ENCODE assay signal across 12 cellular contexts in genomic region chr21:35658242-35658641, GRCh38.
A peak's percentile ranks its signal among the peaks of the same experiment; 100 is the strongest.
DNase-seq lines count a peak whose midpoint lies in the region; ATAC-seq and TF ChIP-seq lines count a peak whose summit lies in the region.
"Had no signal": no experiment of that assay in that cellular context is flagged by ENCODE, and none has a peak within 500 bp of the region (broad histone marks: within the 10 kb centered on the region; RNA-seq: fewer than 3 reads in every experiment).

No MANE protein-coding gene starts in this region.

- H3K4me2 ChIP-seq in PC-3 (ENCODE audit: low read length), result peak overlapping the region; percentile 33
- peak overlapping the region; percentile 1 for H3K4me2 ChIP-seq in fibroblast of lung (ENCODE audit: extremely low read depth, insufficient read depth, low read length)
- H3K4me2 ChIP-seq: A549 had no signal

- H3K27ac ChIP-seq in PC-3 (ENCODE audit: low read length) (peak overlapping the region; percentile 37), fibroblast of lung (ENCODE audit: insufficient read depth, low read length) (peak overlapping the region; percentile 0)
- H3K27ac ChIP-seq: A549 had no signal

- no peaks in the 10 kb centered on the region for H3K36me3 Mint-ChIP-seq in activated CD4-positive, alpha-beta T cell treated with anti-CD3 and anti-CD28 coated beads, Interleukin-2, amount 10 ng/mL, durations not matched to agents 24 days and 14 days (ENCODE audit: low read depth)
- no peaks in the 10 kb centered on the region for H3K36me3 Mint-ChIP-seq in stimulated activated naive B cell treated with anti-CD40 and anti-IgM and Interleukin-4, amounts not matched to agents 10 μg/mL and 1 μg/mL and 100 μg/mL, for 72 hours

- POLR2A ChIA-PET in PC-3 (lab: Charles Lee; ENCODE audit: unreplicated experiment), result no interaction called here

- no peak for TF ChIP-seq CTCF in PC-3 (conservative IDR thresholded peaks at IDR 0.05; ENCODE audit: low read depth, low read length)
- no peak for TF ChIP-seq CTCF in fibroblast of lung (conservative IDR thresholded peaks at IDR 0.05 in 1 of 2, IDR thresholded peaks at IDR 0.05 in 1 of 2; ENCODE audit: low read depth in 1 of 2, low read length in 2 of 2)

- H3K9me2 ChIP-seq in PC-3 (replicated peaks; ENCODE audit: low read length), result no peaks in the 10 kb centered on the region

- no peaks in the 10 kb centered on the region for H3K27me3 ChIP-seq in PC-3 (ENCODE audit: low read length)
- no peaks in the 10 kb centered on the region for H3K27me3 ChIP-seq in fibroblast of lung (ENCODE audit: control insufficient read depth, insufficient read depth, low read length)

- peak overlapping the region; percentile 27 for H3K4me3 Mint-ChIP-seq in activated CD4-positive, alpha-beta T cell treated with anti-CD3 and anti-CD28 coated beads, Interleukin-2, amount 10 ng/mL, durations not matched to agents 24 days and 14 days
- no peak overlapping the region for H3K4me3 Mint-ChIP-seq in stimulated activated naive B cell treated with anti-CD40 and anti-IgM and Interleukin-4, amounts not matched to agents 10 μg/mL and 1 μg/mL and 100 μg/mL, for 72 hours
- H3K4me3 Mint-ChIP-seq: naive thymus-derived CD8-positive, alpha-beta T cell had no signal

- H2AFZ ChIP-seq in PC-3 (ENCODE audit: low read length) (peak overlapping the region; percentile 27), fibroblast of lung (ENCODE audit: low read length) (peak overlapping the region; percentile 19)

- peaks cover 5% of the 10 kb centered on the region for H3K9me3 Mint-ChIP-seq in activated CD4-positive, alpha-beta T cell treated with anti-CD3 and anti-CD28 coated beads, Interleukin-2, amount 10 ng/mL, durations not matched to agents 24 days and 14 days
- no peaks in the 10 kb centered on the region for H3K9me3 Mint-ChIP-seq in stimulated activated naive B cell treated with anti-CD40 and anti-IgM and Interleukin-4, amounts not matched to agents 10 μg/mL and 1 μg/mL and 100 μg/mL, for 72 hours
- H3K9me3 Mint-ChIP-seq: naive thymus-derived CD8-positive, alpha-beta T cell had no signal

- peak; percentile 79 for ATAC-seq in PC-3
- peak; percentile 75 to 83 for ATAC-seq in stimulated activated naive B cell treated with anti-CD40 and anti-IgM and Interleukin-4, amounts not matched to agents 10 μg/mL and 1 μg/mL and 100 μg/mL, for 72 hours (replicated peaks)
- ATAC-seq in HG02678 (IDR thresholded peaks at IDR 0.05; ENCODE audit: unreplicated experiment), result no peak
- no peak for ATAC-seq in HG03097 (IDR thresholded peaks at IDR 0.05; ENCODE audit: low FRiP score, unreplicated experiment)
- ATAC-seq in HG02938 (IDR thresholded peaks at IDR 0.05; ENCODE audit: unreplicated experiment), result no peak
- ATAC-seq: A549; naive thymus-derived CD8-positive, alpha-beta T cell had no signal

- CTCF ChIA-PET in PC-3 (lab: Charles Lee), result no interaction called here

- H3K79me2 ChIP-seq in PC-3 (ENCODE audit: low read length) (no peaks in the 10 kb centered on the region), fibroblast of lung (ENCODE audit: control insufficient read depth, insufficient read depth, low read length) (no peaks in the 10 kb centered on the region)

- peaks cover 16% of the 10 kb centered on the region for H3K27me3 Mint-ChIP-seq in activated CD4-positive, alpha-beta T cell treated with anti-CD3 and anti-CD28 coated beads, Interleukin-2, amount 10 ng/mL, durations not matched to agents 24 days and 14 days
- H3K27me3 Mint-ChIP-seq in stimulated activated naive B cell treated with anti-CD40 and anti-IgM and Interleukin-4, amounts not matched to agents 10 μg/mL and 1 μg/mL and 100 μg/mL, for 72 hours, result peaks cover 0 to under 1% of the 10 kb centered on the region in 2 donors

- H3K36me3 ChIP-seq in PC-3 (ENCODE audit: low read depth, low read length), result no peaks in the 10 kb centered on the region
- H3K36me3 ChIP-seq in fibroblast of lung (ENCODE audit: control insufficient read depth, insufficient read depth, low read length), result no peaks in the 10 kb centered on the region

- H3K27ac Mint-ChIP-seq in activated CD4-positive, alpha-beta T cell treated with anti-CD3 and anti-CD28 coated beads, Interleukin-2, amount 10 ng/mL, durations not matched to agents 24 days and 14 days, result no peak overlapping the region
- H3K27ac Mint-ChIP-seq in stimulated activated naive B cell treated with anti-CD40 and anti-IgM and Interleukin-4, amounts not matched to agents 10 μg/mL and 1 μg/mL and 100 μg/mL, for 72 hours, result no peak overlapping the region
- H3K27ac Mint-ChIP-seq: naive thymus-derived CD8-positive, alpha-beta T cell had no signal

- DNase-seq in activated CD4-positive, alpha-beta T cell treated with anti-CD3 and anti-CD28 coated beads, Interleukin-2, amount 10 ng/mL, durations not matched to agents 24 days and 14 days, result peak; percentile 61
- no peak for DNase-seq in activated CD4-positive, alpha-beta T cell treated with anti-CD3 and anti-CD28 coated beads for 1 hour
- DNase-seq in PC-3 (peak; percentile 82), fibroblast of lung (ENCODE audit: low read depth in 2 of 2) (peak; percentile 93 to 95)
- DNase-seq in stimulated activated naive B cell treated with anti-CD40 and anti-IgM and Interleukin-4, amounts not matched to agents 10 μg/mL and 1 μg/mL and 100 μg/mL, for 72 hours, result no peak
- DNase-seq: naive thymus-derived CD8-positive, alpha-beta T cell; NCI-H1417 treated with DMSO at 0.1 percent for 48 hours; SHP77 treated with DMSO at 0.1 percent for 48 hours had no signal

- H3K4me1 ChIP-seq in PC-3 (ENCODE audit: insufficient read depth, low read length) (peaks cover 20% of the 10 kb centered on the region), fibroblast of lung (ENCODE audit: control insufficient read depth, extremely low read depth, insufficient read depth, low read length) (no peaks in the 10 kb centered on the region)
- H3K4me1 ChIP-seq: A549 had no signal

- H3K9me3 ChIP-seq in PC-3 (ENCODE audit: low read length) (no peaks in the 10 kb centered on the region), fibroblast of lung (ENCODE audit: control insufficient read depth, insufficient read depth, low read depth, low read length) (no peaks in the 10 kb centered on the region)
- H3K9me3 ChIP-seq: A549 had no signal

- no peak overlapping the region for H3K4me3 ChIP-seq in PC-3 (ENCODE audit: low read length)
- H3K4me3 ChIP-seq in fibroblast of lung (replicated peaks in 1 of 4; ENCODE audit: control extremely low read depth in 1 of 4, insufficient read depth in 1 of 4, low read depth in 3 of 4, low read length in 4 of 4), result no peak overlapping the region
- H3K4me3 ChIP-seq: A549 had no signal

- no TSS peak for BruUV-seq in PC-3 (replicated peaks; lab: Mats Ljungman, UMichigan)

- H3F3A ChIP-seq in PC-3 (ENCODE audit: low read length, unreplicated experiment), result no peaks in the 10 kb centered on the region

- intact Hi-C loops in activated CD4-positive, alpha-beta T cell treated with anti-CD3 and anti-CD28 coated beads, Interleukin-2, amount 10 ng/mL, durations not matched to agents 24 days and 14 days (cut with micrococcal nuclease), result no loop called here
- intact Hi-C loops in PC-3 (cut with micrococcal nuclease), result no loop called here

- no peak overlapping the region for H3K9ac ChIP-seq in PC-3 (ENCODE audit: low read length)
- no peak overlapping the region for H3K9ac ChIP-seq in fibroblast of lung (ENCODE audit: insufficient read depth, low read length)

- no peaks in the 10 kb centered on the region for H4K20me1 ChIP-seq in PC-3 (ENCODE audit: low read length)
- no peaks in the 10 kb centered on the region for H4K20me1 ChIP-seq in fibroblast of lung (ENCODE audit: control insufficient read depth, extremely low read depth, insufficient read depth, low read length)

- peaks cover 10% of the 10 kb centered on the region for H3K4me1 Mint-ChIP-seq in activated CD4-positive, alpha-beta T cell treated with anti-CD3 and anti-CD28 coated beads, Interleukin-2, amount 10 ng/mL, durations not matched to agents 24 days and 14 days
- H3K4me1 Mint-ChIP-seq in stimulated activated naive B cell treated with anti-CD40 and anti-IgM and Interleukin-4, amounts not matched to agents 10 μg/mL and 1 μg/mL and 100 μg/mL, for 72 hours, result peaks cover 0 to 6% of the 10 kb centered on the region in 2 donors

Comparison
In these comparisons a context has a peak if more than half of its experiments do, and no peak if none do; other contexts are left out.
1. DNase-seq: peak in activated CD4-positive, alpha-beta T cell treated with anti-CD3 and anti-CD28 coated beads, Interleukin-2, amount 10 ng/mL, durations not matched to agents 24 days and 14 days (single experiment), PC-3 (single experiment) and fibroblast of lung (2 of 2); none in activated CD4-positive, alpha-beta T cell treated with anti-CD3 and anti-CD28 coated beads for 1 hour (single experiment) and stimulated activated naive B cell treated with anti-CD40 and anti-IgM and Interleukin-4, amounts not matched to agents 10 μg/mL and 1 μg/mL and 100 μg/mL, for 72 hours (single experiment).
2. ATAC-seq: peak in PC-3 (single experiment) and stimulated activated naive B cell treated with anti-CD40 and anti-IgM and Interleukin-4, amounts not matched to agents 10 μg/mL and 1 μg/mL and 100 μg/mL, for 72 hours (2 of 2); none in HG02678 (single experiment), HG03097 (single experiment) and HG02938 (single experiment).